14 cellular contexts compared by ENCODE assay signal in the genomic region with DNA sequence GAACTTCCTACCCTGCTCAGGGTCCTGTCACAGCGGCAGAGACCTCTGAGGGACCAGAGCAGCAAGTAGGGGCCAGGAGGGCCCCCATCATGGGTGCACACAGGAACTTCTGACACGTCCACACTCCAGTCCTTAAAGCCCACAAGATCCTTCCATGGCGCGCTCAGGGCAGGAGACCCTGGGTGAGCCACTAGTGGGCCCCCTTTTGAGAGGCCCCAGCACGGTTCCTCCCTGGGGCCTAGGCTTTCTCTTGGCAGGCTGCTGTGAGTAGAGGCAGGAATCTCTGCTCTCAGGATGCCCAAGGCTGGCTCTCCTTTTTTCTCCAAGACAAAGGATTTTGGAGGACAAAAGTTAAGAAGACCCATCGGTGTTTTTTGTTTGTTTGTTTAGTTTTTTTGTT. TPM values are rescaled to one million over a fixed set of nuclear protein-coding genes. Genes with fewer than 3 reads are reported as not detected.
DNase-seq lines count a peak whose midpoint lies in the region; ATAC-seq and TF ChIP-seq lines count a peak whose summit lies in the region.
"Had no signal": no experiment of that assay in that cellular context is flagged by ENCODE, and none has a peak within 500 bp of the region (broad histone marks: within the 10 kb centered on the region; RNA-seq: fewer than 3 reads in every experiment).

No MANE protein-coding gene starts in this region.

- H3K27ac ChIP-seq in BLaER1 treated with 17β-estradiol and CSF1 and Interleukin-3, amounts not matched to agents 10 nM and 100 nM = no peak overlapping the region
- H3K27ac ChIP-seq in GM23338 (ENCODE audit: low read depth) (no peak overlapping the region), WERI-Rb-1 (no peak overlapping the region), neural progenitor cell (no peak overlapping the region), stomach (no peak overlapping the region)
- H3K27ac ChIP-seq: GM23248 had no signal

- H3K9me2 ChIP-seq in GM23338 (ENCODE audit: insufficient read depth) = no peaks in the 10 kb centered on the region

- no peak overlapping the region for H3K4me3 Mint-ChIP-seq in GM23338
- no peak overlapping the region for H3K4me3 Mint-ChIP-seq in neural progenitor cell
- H3K4me3 Mint-ChIP-seq: CD4-positive, CD25-positive, alpha-beta regulatory T cell had no signal

- no peaks in the 10 kb centered on the region for H3K79me2 ChIP-seq in GM23338 (replicated peaks; ENCODE audit: insufficient read depth)
- H3K79me2 ChIP-seq in neural progenitor cell (ENCODE audit: low read depth) = no peaks in the 10 kb centered on the region

- peaks cover 3% of the 10 kb centered on the region for H3K4me1 Mint-ChIP-seq in GM23338
- peaks cover 14% of the 10 kb centered on the region for H3K4me1 Mint-ChIP-seq in neural progenitor cell

- no peak overlapping the region for H3K27ac Mint-ChIP-seq in GM23338
- no peak overlapping the region for H3K27ac Mint-ChIP-seq in neural progenitor cell
- H3K27ac Mint-ChIP-seq: CD4-positive, CD25-positive, alpha-beta regulatory T cell had no signal

- peaks cover 28 to 83% (median 80%) of the 10 kb centered on the region in 10 experiments for H3K4me1 ChIP-seq in BLaER1 treated with 17β-estradiol and CSF1 and Interleukin-3, amounts not matched to agents 10 nM and 100 nM
- H3K4me1 ChIP-seq in GM23338 (ENCODE audit: insufficient read depth) (no peaks in the 10 kb centered on the region), neural progenitor cell (peaks cover 4% of the 10 kb centered on the region), stomach (peaks cover 0 to 23% (median 6%) of the 10 kb centered on the region in 4 donors)

- intact Hi-C loops in stomach (cut with DNase I; ENCODE audit: low total_unique reads) = no loop called here

- no peaks in the 10 kb centered on the region for H3K36me3 Mint-ChIP-seq in GM23338 (ENCODE audit: low read depth)
- no peaks in the 10 kb centered on the region for H3K36me3 Mint-ChIP-seq in neural progenitor cell
- H3K36me3 Mint-ChIP-seq: CD4-positive, CD25-positive, alpha-beta regulatory T cell had no signal

- TF ChIP-seq CTCF in GM23338 (conservative IDR thresholded peaks at IDR 0.05; ENCODE audit: low read depth in 2 of 2) (no peak; a peak in 1 of 4 replicates), WERI-Rb-1 (IDR thresholded peaks at IDR 0.05; ENCODE audit: low read depth, low read length) (0 out of 2 replicates have a peak, but pooled peaks have one; percentile 4), neural progenitor cell (IDR thresholded peaks at IDR 0.05) (peak; percentile 4), stomach (IDR thresholded peaks at IDR 0.05) (no peak)

- peaks cover 12% of the 10 kb centered on the region; the same call in 1 of the 2 replicates for H3F3A ChIP-seq in GM23338 (replicated peaks; ENCODE audit: low read depth)
- H3F3A ChIP-seq in neural progenitor cell (ENCODE audit: low read depth) = peaks cover 7% of the 10 kb centered on the region

- H3K9me3 Mint-ChIP-seq in GM23338 (no peaks in the 10 kb centered on the region), neural progenitor cell (no peaks in the 10 kb centered on the region)

- H4K20me1 ChIP-seq in BLaER1 treated with 17β-estradiol and CSF1 and Interleukin-3, amounts not matched to agents 10 nM and 100 nM = no peaks in the 10 kb centered on the region
- no peaks in the 10 kb centered on the region for H4K20me1 ChIP-seq in GM23338 (replicated peaks; ENCODE audit: insufficient read depth)
- no peaks in the 10 kb centered on the region for H4K20me1 ChIP-seq in neural progenitor cell (ENCODE audit: low read depth)

- no peak overlapping the region for H2AFZ ChIP-seq in GM23338
- H2AFZ ChIP-seq in neural progenitor cell (replicated peaks) = no peak overlapping the region
- H2AFZ ChIP-seq: GM23248 had no signal

- H3K9me3 ChIP-seq in BLaER1 treated with 17β-estradiol and CSF1 and Interleukin-3, amounts not matched to agents 10 nM and 100 nM (replicated peaks in 1 of 11) = no peaks in the 10 kb centered on the region
- H3K9me3 ChIP-seq in WERI-Rb-1 (ENCODE audit: severe bottlenecking) = peaks cover 2% of the 10 kb centered on the region
- H3K9me3 ChIP-seq in neural progenitor cell (ENCODE audit: low read depth) = no peaks in the 10 kb centered on the region
- H3K9me3 ChIP-seq in stomach = no peaks in the 10 kb centered on the region
- H3K9me3 ChIP-seq: BE2C had no signal

- no peaks in the 10 kb centered on the region for H3K36me3 ChIP-seq in BLaER1 treated with 17β-estradiol and CSF1 and Interleukin-3, amounts not matched to agents 10 nM and 100 nM
- H3K36me3 ChIP-seq in GM23338 (ENCODE audit: insufficient read depth) (no peaks in the 10 kb centered on the region), WERI-Rb-1 (no peaks in the 10 kb centered on the region), neural progenitor cell (no peaks in the 10 kb centered on the region), stomach (no peaks in the 10 kb centered on the region)
- H3K36me3 ChIP-seq: BE2C had no signal

- 71 to 78% (median 77%) methylated on average over 5 to 6 of the region's 6 CpGs for WGBS in stomach, 5 donors

- H3K27me3 ChIP-seq in BLaER1 treated with 17β-estradiol and CSF1 and Interleukin-3, amounts not matched to agents 10 nM and 100 nM = peaks cover 0 to 46% (median 0%) of the 10 kb centered on the region in 11 experiments; a peak in 8 of 22 replicates
- H3K27me3 ChIP-seq in GM23338 (ENCODE audit: insufficient read depth) (no peaks in the 10 kb centered on the region), WERI-Rb-1 (ENCODE audit: insufficient read depth, low read depth, severe bottlenecking) (no peaks in the 10 kb centered on the region), neural progenitor cell (no peaks in the 10 kb centered on the region), stomach (peaks cover 0 to 24% (median 9%) of the 10 kb centered on the region in 3 donors)
- H3K27me3 ChIP-seq: BE2C had no signal

- DNase-seq in GM23338 (ENCODE audit: low spot score) (no peak), WERI-Rb-1 (no peak), neural progenitor cell (ENCODE audit: low spot score) (no peak), stomach (no peak), putamen (ENCODE audit: low spot score) (no peak)
- no peak for DNase-seq in activated T-cell treated with anti-CD3 and anti-CD28 coated beads, Interleukin-2, amount 50 U/mL, for 1 hour
- DNase-seq: BE2C; CD4-positive, CD25-positive, alpha-beta regulatory T cell; DMS53; GM23248; HCEC 1CT; Karpas-422 had no signal

- H3K4me3 ChIP-seq in BLaER1 treated with 17β-estradiol and CSF1 and Interleukin-3, amounts not matched to agents 10 nM and 100 nM = no peak overlapping the region
- H3K4me3 ChIP-seq in GM23338 (no peak overlapping the region), WERI-Rb-1 (ENCODE audit: low read depth, low read length) (no peak overlapping the region), neural progenitor cell (no peak overlapping the region), stomach (no peak overlapping the region)
- H3K4me3 ChIP-seq: GM12878, GM23248 had no signal

- H3K9ac ChIP-seq in BLaER1 treated with 17β-estradiol and CSF1 and Interleukin-3, amounts not matched to agents 10 nM and 100 nM = no peak overlapping the region
- no peak overlapping the region for H3K9ac ChIP-seq in neural progenitor cell
- H3K9ac ChIP-seq: GM23248 had no signal

- peak; percentile 53 for ATAC-seq in GM23338
- ATAC-seq: GM12878 had no signal

- H3K27me3 Mint-ChIP-seq in GM23338 (ENCODE audit: insufficient read depth, low read depth, poor library complexity) (peaks cover 3% of the 10 kb centered on the region), neural progenitor cell (ENCODE audit: insufficient read depth, low read depth) (peaks cover 4% of the 10 kb centered on the region)
- H3K27me3 Mint-ChIP-seq: CD4-positive, CD25-positive, alpha-beta regulatory T cell had no signal

- TF ChIP-seq POLR2A in stomach (IDR thresholded peaks at IDR 0.05) = no peak

- H3K4me2 ChIP-seq in BLaER1 treated with 17β-estradiol and CSF1 and Interleukin-3, amounts not matched to agents 10 nM and 100 nM = peak overlapping the region in 8 of 11 experiments; percentile 65 to 96 (median 90); a peak in 16 of 22 replicates
- H3K4me2 ChIP-seq in GM23338 (no peak overlapping the region), neural progenitor cell (no peak overlapping the region)

- no peak for TF ChIP-seq EP300 in stomach (IDR thresholded peaks at IDR 0.05)

TF ChIP-seq in GM23338, 12 proteins besides CTCF, POLR2A, EP300 and RAD21 (continues in another document):
- TF ChIP-seq POLR2AphosphoS5 (IDR thresholded peaks at IDR 0.05; ENCODE audit: low read depth) = no peak
- TF ChIP-seq, protein P1, sequence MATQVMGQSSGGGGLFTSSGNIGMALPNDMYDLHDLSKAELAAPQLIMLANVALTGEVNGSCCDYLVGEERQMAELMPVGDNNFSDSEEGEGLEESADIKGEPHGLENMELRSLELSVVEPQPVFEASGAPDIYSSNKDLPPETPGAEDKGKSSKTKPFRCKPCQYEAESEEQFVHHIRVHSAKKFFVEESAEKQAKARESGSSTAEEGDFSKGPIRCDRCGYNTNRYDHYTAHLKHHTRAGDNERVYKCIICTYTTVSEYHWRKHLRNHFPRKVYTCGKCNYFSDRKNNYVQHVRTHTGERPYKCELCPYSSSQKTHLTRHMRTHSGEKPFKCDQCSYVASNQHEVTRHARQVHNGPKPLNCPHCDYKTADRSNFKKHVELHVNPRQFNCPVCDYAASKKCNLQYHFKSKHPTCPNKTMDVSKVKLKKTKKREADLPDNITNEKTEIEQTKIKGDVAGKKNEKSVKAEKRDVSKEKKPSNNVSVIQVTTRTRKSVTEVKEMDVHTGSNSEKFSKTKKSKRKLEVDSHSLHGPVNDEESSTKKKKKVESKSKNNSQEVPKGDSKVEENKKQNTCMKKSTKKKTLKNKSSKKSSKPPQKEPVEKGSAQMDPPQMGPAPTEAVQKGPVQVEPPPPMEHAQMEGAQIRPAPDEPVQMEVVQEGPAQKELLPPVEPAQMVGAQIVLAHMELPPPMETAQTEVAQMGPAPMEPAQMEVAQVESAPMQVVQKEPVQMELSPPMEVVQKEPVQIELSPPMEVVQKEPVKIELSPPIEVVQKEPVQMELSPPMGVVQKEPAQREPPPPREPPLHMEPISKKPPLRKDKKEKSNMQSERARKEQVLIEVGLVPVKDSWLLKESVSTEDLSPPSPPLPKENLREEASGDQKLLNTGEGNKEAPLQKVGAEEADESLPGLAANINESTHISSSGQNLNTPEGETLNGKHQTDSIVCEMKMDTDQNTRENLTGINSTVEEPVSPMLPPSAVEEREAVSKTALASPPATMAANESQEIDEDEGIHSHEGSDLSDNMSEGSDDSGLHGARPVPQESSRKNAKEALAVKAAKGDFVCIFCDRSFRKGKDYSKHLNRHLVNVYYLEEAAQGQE (IDR thresholded peaks at IDR 0.05; ENCODE audit: unreplicated experiment) = no peak

RNA-seq across cellular contexts. Expression of a gene that starts 22.4 kb away (rescaled TPM):
- 18.6 and 19.9 TPM in 2 replicates for total RNA-seq in GM23338 (2014; rRNA removed; shearing (Covaris generic))
- polyA plus RNA-seq in GM23338 (2016; fragmentation: Nextera tagmentation; extraction: Ambion mirVana) = 3.5 and 4.1 TPM in 2 replicates
- 12.7 and 16.9 TPM in 2 replicates for total RNA-seq in neural progenitor cell (ENCODE audit: low replicate concordance)
- total RNA-seq in stomach = 100 to 1,000 TPM in 1 of 5 donors, 10 to 100 TPM in 4; 15.4 to 103 (median 81.1) TPM
- 10 to 100 TPM; 18.5 to 22.8 (median 20.2) TPM for polyA plus RNA-seq in stomach

RNA-seq across cellular contexts. Expression of a gene that starts 41.3 kb away (rescaled TPM):
- total RNA-seq in GM23338 (2014; rRNA removed; shearing (Covaris generic)) = 12.1 and 12.3 TPM in 2 replicates
- polyA plus RNA-seq in GM23338 (2016; fragmentation: Nextera tagmentation; extraction: Ambion mirVana) (5.9 and 6.8 TPM in 2 replicates), stomach (10 to 100 TPM; 37.4 to 57.7 (median 38.8) TPM)
- total RNA-seq in neural progenitor cell (ENCODE audit: low replicate concordance) (0.62 and 9.0 TPM in 2 replicates), stomach (100 to 1,000 TPM in 1 of 5 donors, 10 to 100 TPM in 1, 1 to 10 TPM in 3; 1.8 to 137 (median 7.6) TPM)

Comparison
In these comparisons a context has a peak if more than half of its experiments do, and no peak if none do; other contexts are left out.
1. H3K4me2 ChIP-seq: peak in BLaER1 treated with 17β-estradiol and CSF1 and Interleukin-3, amounts not matched to agents 10 nM and 100 nM (8 of 11); none in GM23338 (single experiment) and neural progenitor cell (single experiment).
2. CTCF ChIP-seq: peak in WERI-Rb-1 (single experiment) and neural progenitor cell (single experiment); none in GM23338 (0 of 2) and stomach (0 of 7).